Comparison of ENCODE assay signal across 8 cellular contexts in the genomic region with DNA sequence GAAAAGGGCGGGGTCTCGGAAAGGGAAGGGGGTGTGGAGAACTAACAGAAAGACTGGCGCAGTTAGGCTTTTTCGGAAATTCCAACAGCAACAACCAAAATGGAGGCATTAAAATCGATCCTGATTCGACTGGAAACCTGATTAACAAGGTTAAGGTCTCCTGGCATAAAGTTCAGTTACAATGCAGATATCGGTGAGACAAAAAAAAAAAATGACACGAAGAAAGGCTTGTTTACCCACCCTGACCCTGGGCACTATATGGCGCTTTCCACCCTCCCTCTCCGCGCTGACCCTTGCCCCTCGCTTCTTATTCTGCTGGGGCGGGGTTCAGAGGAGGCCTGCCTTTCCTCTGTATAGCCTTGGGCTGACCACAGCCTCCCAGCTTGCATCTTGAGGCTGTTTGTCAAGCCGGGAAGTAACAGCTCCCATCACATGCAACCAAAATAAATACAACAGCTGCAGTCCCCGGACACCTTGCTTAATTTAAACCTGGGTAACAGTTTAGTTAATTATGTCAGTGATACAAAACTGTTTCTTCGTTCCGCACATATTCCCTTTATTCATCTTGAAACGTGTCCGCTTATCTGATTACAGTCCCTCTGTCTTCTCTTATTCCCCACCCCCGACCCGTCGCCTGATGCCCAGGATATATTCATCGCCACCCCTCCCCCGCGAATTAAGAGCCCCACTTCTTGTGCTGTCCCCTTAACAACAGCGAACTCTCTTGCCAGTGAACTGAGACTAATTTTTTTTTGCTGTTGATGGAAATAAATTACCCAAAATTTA. TPM values are rescaled to one million over a fixed set of nuclear protein-coding genes. Genes with fewer than 3 reads are reported as not detected.
DNase-seq lines count a peak whose midpoint lies in the region; ATAC-seq, FAIRE-seq and TF ChIP-seq lines count a peak whose summit lies in the region.

No MANE protein-coding gene starts in this region.

- peak overlapping the region; percentile 38 for H3K4me3 ChIP-seq in lower leg skin (ENCODE audit: low read depth, poor library complexity, severe bottlenecking)

- TF ChIP-seq POLR2A in GM12891 (IDR thresholded peaks at IDR 0.05; ENCODE audit: low read depth, low read length) (peak; percentile 81; the same call in 1 of the 2 replicates), lower leg skin (IDR thresholded peaks at IDR 0.05) (peak in 1 of 2 donors; percentile 24)

- DNase-seq in GM12891 (ENCODE audit: insufficient read length, low spot score) (no peak), NCI-H226 (peak; percentile 71), lower leg skin (ENCODE audit: low spot score in 2 of 2) (peak; percentile 75 to 94), DMS153 (lab: John Stamatoyannopoulos, UW) (no peak)
- peak; percentile 36 for DNase-seq in activated CD4-positive, alpha-beta T cell treated with anti-CD3 and anti-CD28 coated beads, Interleukin-2, amount 50 U/mL, for 1 hour
- peak; percentile 26 for DNase-seq in effector CD4-positive, alpha-beta T cell
- DNase-seq in stimulated activated CD8-positive, alpha-beta memory T cell treated with anti-CD3 and anti-CD28 coated beads, Interleukin-12 subunit alpha, Interleukin-12 subunit beta, amount 100 ng/mL, for 4 hours (ENCODE audit: low read depth): peak; percentile 24

- TF ChIP-seq CTCF in lower leg skin (IDR thresholded peaks at IDR 0.05): no peak

- 1% methylated on average over 26 of the region's 26 CpGs for whole genome bisulfite sequencing in lower leg skin, 2 donors

- intact Hi-C loops in lower leg skin (cut with DNase I; ENCODE audit: low total_unique reads): no loop called here

- peak; percentile 13 for FAIRE-seq in GM12891 (lab: Jason Lieb, UNC)

- ATAC-seq in HG02678 (IDR thresholded peaks at IDR 0.05; ENCODE audit: unreplicated experiment): peak; percentile 20

TF ChIP-seq in GM12891, 5 proteins besides CTCF, POLR2A, EP300 and RAD21:
- TF ChIP-seq POLR2AphosphoS5 (IDR thresholded peaks at IDR 0.05; ENCODE audit: low read depth, low read length) (peak; percentile 78; the same call in 1 of the 2 replicates), SPI1 (IDR thresholded peaks at IDR 0.05; ENCODE audit: low read depth, low read length) (no peak), TAF1 (IDR thresholded peaks at IDR 0.05; ENCODE audit: low read depth, low read length) (peak; percentile 60; the same call in 1 of the 2 replicates)

RNA-seq across cellular contexts. Expression of a gene that starts 0.8 kb away (rescaled TPM):
- polyA plus RNA-seq in GM12891 (2012; ENCODE audit: low read depth, missing spikeins): 33.0 TPM
- 10 to 100 TPM; 49.7 to 65.4 (median 54.8) TPM for total RNA-seq in lower leg skin

Comparison
In these comparisons a context has a peak if more than half of its experiments do, and no peak if none do; other contexts are left out.
1. DNase-seq: peak in NCI-H226 (single experiment), activated CD4-positive, alpha-beta T cell treated with anti-CD3 and anti-CD28 coated beads, Interleukin-2, amount 50 U/mL, for 1 hour (single experiment), effector CD4-positive, alpha-beta T cell (single experiment), lower leg skin (2 of 2) and stimulated activated CD8-positive, alpha-beta memory T cell treated with anti-CD3 and anti-CD28 coated beads, Interleukin-12 subunit alpha, Interleukin-12 subunit beta, amount 100 ng/mL, for 4 hours (single experiment); none in GM12891 (single experiment) and DMS153 (single experiment).